In genomic region chr2:159111346-159111922, GRCh38 we compare ENCODE assay signal across 1 cellular context.
TF ChIP-seq lines count a peak whose summit lies in the region.

No MANE protein-coding gene starts in this region.

TF ChIP-seq in GM23338, 12 proteins besides CTCF, POLR2A, EP300 and RAD21 (continued from another document):
- TF ChIP-seq ZNF462 (CRISPR knock-in tag; IDR thresholded peaks at IDR 0.05): no peak
- no peak for TF ChIP-seq EZH2 (IDR thresholded peaks at IDR 0.05; ENCODE audit: low read depth, unreplicated experiment)
- no peak for TF ChIP-seq ZNF331 (CRISPR knock-in tag; IDR thresholded peaks at IDR 0.05; ENCODE audit: low read depth)
- TF ChIP-seq, protein P1, sequence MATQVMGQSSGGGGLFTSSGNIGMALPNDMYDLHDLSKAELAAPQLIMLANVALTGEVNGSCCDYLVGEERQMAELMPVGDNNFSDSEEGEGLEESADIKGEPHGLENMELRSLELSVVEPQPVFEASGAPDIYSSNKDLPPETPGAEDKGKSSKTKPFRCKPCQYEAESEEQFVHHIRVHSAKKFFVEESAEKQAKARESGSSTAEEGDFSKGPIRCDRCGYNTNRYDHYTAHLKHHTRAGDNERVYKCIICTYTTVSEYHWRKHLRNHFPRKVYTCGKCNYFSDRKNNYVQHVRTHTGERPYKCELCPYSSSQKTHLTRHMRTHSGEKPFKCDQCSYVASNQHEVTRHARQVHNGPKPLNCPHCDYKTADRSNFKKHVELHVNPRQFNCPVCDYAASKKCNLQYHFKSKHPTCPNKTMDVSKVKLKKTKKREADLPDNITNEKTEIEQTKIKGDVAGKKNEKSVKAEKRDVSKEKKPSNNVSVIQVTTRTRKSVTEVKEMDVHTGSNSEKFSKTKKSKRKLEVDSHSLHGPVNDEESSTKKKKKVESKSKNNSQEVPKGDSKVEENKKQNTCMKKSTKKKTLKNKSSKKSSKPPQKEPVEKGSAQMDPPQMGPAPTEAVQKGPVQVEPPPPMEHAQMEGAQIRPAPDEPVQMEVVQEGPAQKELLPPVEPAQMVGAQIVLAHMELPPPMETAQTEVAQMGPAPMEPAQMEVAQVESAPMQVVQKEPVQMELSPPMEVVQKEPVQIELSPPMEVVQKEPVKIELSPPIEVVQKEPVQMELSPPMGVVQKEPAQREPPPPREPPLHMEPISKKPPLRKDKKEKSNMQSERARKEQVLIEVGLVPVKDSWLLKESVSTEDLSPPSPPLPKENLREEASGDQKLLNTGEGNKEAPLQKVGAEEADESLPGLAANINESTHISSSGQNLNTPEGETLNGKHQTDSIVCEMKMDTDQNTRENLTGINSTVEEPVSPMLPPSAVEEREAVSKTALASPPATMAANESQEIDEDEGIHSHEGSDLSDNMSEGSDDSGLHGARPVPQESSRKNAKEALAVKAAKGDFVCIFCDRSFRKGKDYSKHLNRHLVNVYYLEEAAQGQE (IDR thresholded peaks at IDR 0.05; ENCODE audit: unreplicated experiment): no peak
- TF ChIP-seq JUNB (IDR thresholded peaks at IDR 0.05; ENCODE audit: unreplicated experiment): no peak
- TF ChIP-seq ETS1 (IDR thresholded peaks at IDR 0.05): no peak
- no peak for TF ChIP-seq STAT1 (IDR thresholded peaks at IDR 0.05; ENCODE audit: unreplicated experiment)
